ENCODE assay signal across 24 cellular contexts in genomic region chr11:127445476-127445875, GRCh38.
"Had no signal": no experiment of that assay in that cellular context is flagged by ENCODE, and none has a peak within 500 bp of the region (broad histone marks: within the 10 kb centered on the region; RNA-seq: fewer than 3 reads in every experiment).

No MANE protein-coding gene starts in this region.

- H3K4me1 ChIP-seq: Peyer's patch had no signal

- H3K9me3 ChIP-seq: Peyer's patch had no signal

- ATAC-seq: activated CD8-positive, alpha-beta memory T cell treated with anti-CD3 and anti-CD28 coated beads, Interleukin-2, amount 10 ng/mL, durations not matched to agents 7 days and 5 days; activated T-cell treated with anti-CD3 and anti-CD28 coated beads, Interleukin-2, amount 50 U/mL, for 4 hours; T-helper 17 cell had no signal

- DNase-seq: activated CD4-positive, alpha-beta T cell treated with anti-CD3 and anti-CD28 coated beads for 48 hours; activated CD4-positive, alpha-beta T cell treated with anti-CD3 and anti-CD28 coated beads, Interleukin-2, amount 50 U/mL, for 48 hours; activated CD4-positive, CD25-positive, alpha-beta regulatory T cell treated with anti-CD3 and anti-CD28 coated beads, Interleukin-2, amount 50 U/mL, for 72 hours; activated CD8-positive, alpha-beta memory T cell treated with anti-CD3 and anti-CD28 coated beads, Interleukin-2, amount 10 ng/mL, durations not matched to agents 7 days and 5 days; activated gamma-delta T cell; activated naive CD4-positive, alpha-beta T cell treated with anti-CD3 and anti-CD28 coated beads for 36 hours; activated T-cell treated with anti-CD3 and anti-CD28 coated beads, Interleukin-2, amount 50 U/mL, for 4 hours; amygdala; IMR-90; Kasumi-1; KBM-7; NCI-H1105 treated with DMSO at 0.1 percent for 48 hours; NCI-H1436 treated with DMSO at 0.1 percent for 48 hours; NCI-H1930; NCI-H2107; NCI-H2171 treated with DMSO at 0.1 percent for 48 hours; NCI-H226; NCI-H510A; NCI-H526 treated with DMSO at 0.1 percent for 48 hours; Peyer's patch; SHP77 treated with DMSO at 0.1 percent for 48 hours; T-helper 17 cell; T-helper 9 cell had no signal

- H3K4me3 ChIP-seq: Peyer's patch had no signal

- H3K27me3 ChIP-seq: Peyer's patch had no signal

- H3K36me3 ChIP-seq: Peyer's patch had no signal

- H3K27ac ChIP-seq: Peyer's patch, RWPE1 had no signal
